Comparison of ENCODE assay signal across 19 cellular contexts in genomic region chr10:131210181-131210580, GRCh38.
"Had no signal": no experiment of that assay in that cellular context is flagged by ENCODE, and none has a peak within 500 bp of the region (broad histone marks: within the 10 kb centered on the region; RNA-seq: fewer than 3 reads in every experiment).

No MANE protein-coding gene starts in this region.

- H3K27me3 ChIP-seq: tibial nerve had no signal

- H3K36me3 ChIP-seq: tibial nerve had no signal

- H3K27ac ChIP-seq: tibial nerve had no signal

- FAIRE-seq: endothelial cell of umbilical vein, urothelium cell line had no signal

- H3K4me1 ChIP-seq: tibial nerve had no signal

- H3K4me3 ChIP-seq: mucosa of descending colon, tibial nerve had no signal

- ATAC-seq: activated T-cell treated with anti-CD3 and anti-CD28 coated beads, Interleukin-2, amount 50 U/mL, for 72 hours; esophagus mucosa; mucosa of descending colon; stimulated activated naive CD8-positive, alpha-beta T cell treated with anti-CD3 and anti-CD28 coated beads, Interleukin-15, Interleukin-2, amounts not matched to agents 100 U/mL and 50 U/mL, for 24 hours; WTC11 had no signal

- DNase-seq: activated gamma-delta T cell; activated T-cell treated with anti-CD3 and anti-CD28 coated beads, Interleukin-2, amount 50 U/mL, for 72 hours; aorta; caudate nucleus; dermis blood vessel endothelial cell; effector memory CD4-positive, alpha-beta T cell; foreskin melanocyte; kidney glomerular epithelial cell; occipital lobe; stimulated activated CD4-positive, alpha-beta T cell treated with anti-CD3 and anti-CD28 coated beads, Interleukin-12 subunit alpha, Interleukin-12 subunit beta, amount 100 ng/mL, for 4 hours; stimulated activated CD4-positive, alpha-beta T cell treated with anti-CD3 and anti-CD28 coated beads, Interleukin-4, amount 100 ng/mL, for 4 hours; stimulated activated naive CD8-positive, alpha-beta T cell treated with anti-CD3 and anti-CD28 coated beads, Interleukin-15, Interleukin-2, amounts not matched to agents 100 U/mL and 50 U/mL, for 24 hours; T-helper 9 cell had no signal
